In genomic region chr10:130127612-130128607, GRCh38 we compare ENCODE assay signal across 1 cellular context.
TF ChIP-seq lines count a peak whose summit lies in the region.

No MANE protein-coding gene starts in this region.

TF ChIP-seq in HepG2, 621 proteins besides CTCF, POLR2A, EP300 and RAD21 (continued from another document):
- TF ChIP-seq ZNF318 (CRISPR knock-in tag; IDR thresholded peaks at IDR 0.05) (no peak), THAP11 (CRISPR knock-in tag; IDR thresholded peaks at IDR 0.05) (peak; percentile 36; the same call in 1 of the 2 replicates), ZNF768 (CRISPR knock-in tag; IDR thresholded peaks at IDR 0.05) (no peak), MZF1 (CRISPR knock-in tag; IDR thresholded peaks at IDR 0.05; ENCODE audit: borderline replicate concordance) (no peak)
TF ChIP-seq in HepG2: peak in this region for 6.
